Comparison of ENCODE assay signal across 22 cellular contexts in genomic region chr15:79265987-79266579, GRCh38. TPM values are rescaled to one million over a fixed set of nuclear protein-coding genes. Genes with fewer than 3 reads are reported as not detected.
"Had no signal": no experiment of that assay in that cellular context is flagged by ENCODE, and none has a peak within 500 bp of the region (broad histone marks: within the 10 kb centered on the region; RNA-seq: fewer than 3 reads in every experiment).

No MANE protein-coding gene starts in this region.

- H3K4me3 ChIP-seq: adrenal gland, cardiac muscle cell, lower lobe of right lung, testis, upper lobe of left lung had no signal

- H3K4me3 Mint-ChIP-seq: natural killer cell treated with Interleukin-12 subunit alpha and Interleukin-12 subunit beta and Interleukin-15 and Interleukin-18, amount 100 ng/mL, for 72 hours; stimulated activated naive CD8-positive, alpha-beta T cell treated with anti-CD3 and anti-CD28 coated beads, Interleukin-15, amount 100 ng/mL, for 72 hours had no signal

- H3K27me3 ChIP-seq: adrenal gland, cardiac muscle cell, testis, upper lobe of left lung had no signal

- H3K9me3 Mint-ChIP-seq: activated naive CD4-positive, alpha-beta T cell treated with anti-CD3 and anti-CD28 coated beads, Interleukin-2, amount 50 U/mL, for 72 hours; natural killer cell treated with Interleukin-12 subunit alpha and Interleukin-12 subunit beta and Interleukin-15 and Interleukin-18, amount 100 ng/mL, for 72 hours; stimulated activated naive CD8-positive, alpha-beta T cell treated with anti-CD3 and anti-CD28 coated beads, Interleukin-15, amount 100 ng/mL, for 72 hours had no signal

- H3K9me3 ChIP-seq: adrenal gland, lower lobe of right lung, testis, upper lobe of left lung had no signal

- H3K4me1 ChIP-seq: adrenal gland, lower lobe of right lung, testis, upper lobe of left lung had no signal

- H3K4me1 Mint-ChIP-seq: stimulated activated naive CD8-positive, alpha-beta T cell treated with anti-CD3 and anti-CD28 coated beads, Interleukin-15, amount 100 ng/mL, for 72 hours had no signal

- H3K36me3 ChIP-seq: adrenal gland, cardiac muscle cell, lower lobe of right lung, upper lobe of left lung, WERI-Rb-1 had no signal

- ATAC-seq: activated naive CD4-positive, alpha-beta T cell treated with anti-CD3 and anti-CD28 coated beads, Interleukin-2, amount 50 U/mL, for 72 hours; lower lobe of right lung; natural killer cell treated with Interleukin-12 subunit alpha and Interleukin-12 subunit beta and Interleukin-15 and Interleukin-18, amount 100 ng/mL, for 72 hours; stimulated activated naive CD8-positive, alpha-beta T cell treated with anti-CD3 and anti-CD28 coated beads, Interleukin-15, amount 100 ng/mL, for 72 hours had no signal

- H3K27ac Mint-ChIP-seq: activated naive CD4-positive, alpha-beta T cell treated with anti-CD3 and anti-CD28 coated beads, Interleukin-2, amount 50 U/mL, for 72 hours; natural killer cell treated with Interleukin-12 subunit alpha and Interleukin-12 subunit beta and Interleukin-15 and Interleukin-18, amount 100 ng/mL, for 72 hours; stimulated activated naive CD8-positive, alpha-beta T cell treated with anti-CD3 and anti-CD28 coated beads, Interleukin-15, amount 100 ng/mL, for 72 hours had no signal

- DNase-seq: activated CD4-positive, alpha-beta T cell treated with anti-CD3 and anti-CD28 coated beads for 1 hour; activated CD4-positive, alpha-beta T cell treated with anti-CD3 and anti-CD28 coated beads, Interleukin-2, amount 50 U/mL, for 4 hours; activated gamma-delta T cell treated with Interleukin-2 at 50 U/mL for 16 hours; adrenal gland; cortex of kidney; effector CD4-positive, alpha-beta T cell; kidney glomerular epithelial cell; lower lobe of right lung; retina; stimulated activated CD4-positive, alpha-beta T cell treated with anti-CD3 and anti-CD28 coated beads, Interleukin-2, amount 100 ng/mL, for 24 hours; stimulated activated naive CD8-positive, alpha-beta T cell treated with anti-CD3 and anti-CD28 coated beads, Interleukin-15, amount 100 ng/mL, for 72 hours; testis; upper lobe of left lung; WERI-Rb-1 had no signal

- H3K36me3 Mint-ChIP-seq: activated naive CD4-positive, alpha-beta T cell treated with anti-CD3 and anti-CD28 coated beads, Interleukin-2, amount 50 U/mL, for 72 hours; natural killer cell treated with Interleukin-12 subunit alpha and Interleukin-12 subunit beta and Interleukin-15 and Interleukin-18, amount 100 ng/mL, for 72 hours had no signal

- H3K27ac ChIP-seq: adrenal gland, cardiac muscle cell, lower lobe of right lung, testis, upper lobe of left lung, WERI-Rb-1 had no signal

RNA-seq across cellular contexts. Expression of gene ANKRD34C, which starts 16.4 kb away (rescaled TPM):
- total RNA-seq: activated CD8-positive, alpha-beta memory T cell treated with anti-CD3 and anti-CD28 coated beads for 36 hours; activated naive CD4-positive, alpha-beta T cell treated with anti-CD3 and anti-CD28 coated beads, Interleukin-2, amount 50 U/mL, for 72 hours; cardiac muscle cell; lower lobe of right lung; mesenteric fat pad; natural killer cell treated with Interleukin-12 subunit alpha and Interleukin-12 subunit beta and Interleukin-15 and Interleukin-18, amount 100 ng/mL, for 72 hours; skeletal muscle tissue; T-helper 2 cell treated with Interferon-gamma antibody and Interleukin-4, amounts not matched to agents 100 ng/mL and 5 ng/mL, for 36 hours; upper lobe of left lung had no signal
- polyA plus RNA-seq: cardiac muscle cell, esophagus had no signal
